1 cellular context compared by ENCODE assay signal in the genomic region with DNA sequence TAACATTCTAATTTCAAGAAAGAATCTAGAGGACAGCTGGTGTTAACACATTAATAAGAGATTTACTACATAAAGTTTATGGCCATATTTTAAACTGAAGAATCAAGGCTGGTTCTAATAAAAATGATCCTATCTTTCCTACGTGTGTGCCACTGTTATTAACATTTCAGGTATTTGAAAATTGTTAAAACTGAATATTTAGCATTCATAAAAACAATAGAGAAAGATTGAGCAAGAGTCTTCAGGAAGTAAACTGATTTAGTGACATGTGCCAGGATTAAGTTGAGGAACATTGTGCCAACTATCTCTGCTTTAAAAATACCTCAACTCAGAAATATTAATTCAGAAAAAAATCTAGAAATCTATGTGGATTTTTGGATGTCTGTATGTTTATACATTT.
TF ChIP-seq lines count a peak whose summit lies in the region.

No MANE protein-coding gene starts in this region.

TF ChIP-seq in SK-N-SH, 30 proteins besides CTCF, POLR2A, EP300 and RAD21 (continued from another document):
- TF ChIP-seq, protein P1, sequence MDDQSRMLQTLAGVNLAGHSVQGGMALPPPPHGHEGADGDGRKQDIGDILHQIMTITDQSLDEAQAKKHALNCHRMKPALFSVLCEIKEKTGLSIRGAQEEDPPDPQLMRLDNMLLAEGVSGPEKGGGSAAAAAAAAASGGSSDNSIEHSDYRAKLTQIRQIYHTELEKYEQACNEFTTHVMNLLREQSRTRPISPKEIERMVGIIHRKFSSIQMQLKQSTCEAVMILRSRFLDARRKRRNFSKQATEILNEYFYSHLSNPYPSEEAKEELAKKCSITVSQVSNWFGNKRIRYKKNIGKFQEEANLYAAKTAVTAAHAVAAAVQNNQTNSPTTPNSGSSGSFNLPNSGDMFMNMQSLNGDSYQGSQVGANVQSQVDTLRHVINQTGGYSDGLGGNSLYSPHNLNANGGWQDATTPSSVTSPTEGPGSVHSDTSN (IDR thresholded peaks at IDR 0.05), result 0 out of 2 replicates have a peak, but pooled peaks have one; percentile 4
- no peak for TF ChIP-seq MXI1 (IDR thresholded peaks at IDR 0.05; ENCODE audit: low read depth, low read length)
- TF ChIP-seq, protein P2, sequence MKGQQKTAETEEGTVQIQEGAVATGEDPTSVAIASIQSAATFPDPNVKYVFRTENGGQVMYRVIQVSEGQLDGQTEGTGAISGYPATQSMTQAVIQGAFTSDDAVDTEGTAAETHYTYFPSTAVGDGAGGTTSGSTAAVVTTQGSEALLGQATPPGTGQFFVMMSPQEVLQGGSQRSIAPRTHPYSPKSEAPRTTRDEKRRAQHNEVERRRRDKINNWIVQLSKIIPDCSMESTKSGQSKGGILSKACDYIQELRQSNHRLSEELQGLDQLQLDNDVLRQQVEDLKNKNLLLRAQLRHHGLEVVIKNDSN (IDR thresholded peaks at IDR 0.05; ENCODE audit: borderline replicate concordance, low read depth), result no peak
- TF ChIP-seq, protein P3, sequence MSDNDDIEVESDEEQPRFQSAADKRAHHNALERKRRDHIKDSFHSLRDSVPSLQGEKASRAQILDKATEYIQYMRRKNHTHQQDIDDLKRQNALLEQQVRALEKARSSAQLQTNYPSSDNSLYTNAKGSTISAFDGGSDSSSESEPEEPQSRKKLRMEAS (IDR thresholded peaks at IDR 0.05; ENCODE audit: low read depth), result no peak
- TF ChIP-seq ELF1 (IDR thresholded peaks at IDR 0.05), result no peak
TF ChIP-seq in SK-N-SH: peak in this region for 2.
